17 cellular contexts compared by ENCODE assay signal in the genomic region with DNA sequence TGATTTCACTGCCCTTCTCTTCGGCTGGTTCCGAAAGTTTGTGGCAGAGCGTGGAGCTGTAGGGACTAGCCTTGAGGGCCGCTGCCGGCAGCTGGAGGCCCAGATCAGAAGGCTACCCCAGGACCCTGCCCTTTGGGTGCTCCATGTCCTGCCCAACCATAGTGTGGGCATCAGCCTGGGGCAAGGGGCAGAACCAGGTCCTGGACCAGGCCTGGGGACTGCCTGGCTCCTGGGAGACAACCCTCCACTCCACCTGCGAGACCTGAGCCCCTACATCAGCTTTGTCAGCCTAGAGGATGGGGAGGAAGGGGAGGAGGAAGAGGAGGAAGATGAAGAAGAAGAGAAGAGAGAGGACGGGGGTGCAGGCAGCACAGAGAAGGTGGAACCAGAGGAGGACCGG. TPM values are rescaled to one million over a fixed set of nuclear protein-coding genes. Genes with fewer than 3 reads are reported as not detected.
DNase-seq lines count a peak whose midpoint lies in the region; ATAC-seq and TF ChIP-seq lines count a peak whose summit lies in the region.
"Had no signal": no experiment of that assay in that cellular context is flagged by ENCODE, and none has a peak within 500 bp of the region (broad histone marks: within the 10 kb centered on the region; RNA-seq: fewer than 3 reads in every experiment).

No MANE protein-coding gene starts in this region.

- no peak overlapping the region for H3K4me3 ChIP-seq in tibial nerve
- H3K4me3 ChIP-seq: MG63 had no signal

- TF ChIP-seq EP300 in tibial nerve (IDR thresholded peaks at IDR 0.05): no peak

- peaks cover 42% of the 10 kb centered on the region for H3K4me1 Mint-ChIP-seq in CD14-positive monocyte
- H3K4me1 Mint-ChIP-seq in activated naive CD8-positive, alpha-beta T cell treated with anti-CD3 and anti-CD28 coated beads, Interleukin-2, amount 50 U/mL, for 24 hours: peaks cover 24% of the 10 kb centered on the region
- peaks cover 26% of the 10 kb centered on the region in 2 donors for H3K4me1 Mint-ChIP-seq in natural killer cell treated with Interleukin-12 subunit alpha and Interleukin-12 subunit beta and Interleukin-15 and Interleukin-18, amount 100 ng/mL, for 72 hours (ENCODE audit: low read depth in 2 of 2)

- no peak for ATAC-seq in activated naive CD8-positive, alpha-beta T cell treated with anti-CD3 and anti-CD28 coated beads, Interleukin-2, amount 50 U/mL, for 24 hours
- no peak for ATAC-seq in natural killer cell treated with Interleukin-12 subunit alpha and Interleukin-12 subunit beta and Interleukin-15 and Interleukin-18, amount 100 ng/mL, for 72 hours
- no peak for ATAC-seq in GM19324 (IDR thresholded peaks at IDR 0.05; ENCODE audit: low FRiP score, unreplicated experiment)

- WGBS in tibial nerve, 2 donors: 94% methylated on average over 8 of the region's 8 CpGs

- DNase-seq in CD14-positive monocyte (ENCODE audit: low spot score) (no peak), GM10266 (ENCODE audit: extremely low spot score) (peak; percentile 27), tibial nerve (ENCODE audit: low spot score in 2 of 2) (no peak), NCI-H1417 (lab: John Stamatoyannopoulos, UW) (no peak), SKM-1 (lab: John Stamatoyannopoulos, UW; ENCODE audit: unreplicated experiment) (no peak)
- no peak for DNase-seq in activated naive CD8-positive, alpha-beta T cell treated with anti-CD3 and anti-CD28 coated beads, Interleukin-2, amount 50 U/mL, for 24 hours
- DNase-seq in natural killer cell treated with Interleukin-12 subunit alpha and Interleukin-12 subunit beta and Interleukin-15 and Interleukin-18, amount 100 ng/mL, for 72 hours (ENCODE audit: low spot score): no peak
- DNase-seq: anterior cingulate cortex, cortex of kidney, DND-41, MG63, NCI-H2081 had no signal

- peaks cover 0 to 25% (median 7%) of the 10 kb centered on the region in 4 donors for H3K4me1 ChIP-seq in tibial nerve

- peaks cover 0 to 23% of the 10 kb centered on the region in 2 donors for H3K27me3 ChIP-seq in tibial nerve
- H3K27me3 ChIP-seq: MG63, upper lobe of left lung had no signal

- no peaks in the 10 kb centered on the region for H3K9me3 ChIP-seq in tibial nerve
- H3K9me3 ChIP-seq: MG63, upper lobe of left lung had no signal

- TF ChIP-seq POLR2A in tibial nerve (IDR thresholded peaks at IDR 0.05): no peak

- peaks cover 31 to 33% of the 10 kb centered on the region in 2 donors for H3K36me3 Mint-ChIP-seq in CD14-positive monocyte
- no peaks in the 10 kb centered on the region for H3K36me3 Mint-ChIP-seq in activated naive CD8-positive, alpha-beta T cell treated with anti-CD3 and anti-CD28 coated beads, Interleukin-2, amount 50 U/mL, for 24 hours (ENCODE audit: low read depth)
- H3K36me3 Mint-ChIP-seq in natural killer cell treated with Interleukin-12 subunit alpha and Interleukin-12 subunit beta and Interleukin-15 and Interleukin-18, amount 100 ng/mL, for 72 hours: peaks cover 6% of the 10 kb centered on the region

- H3K27ac Mint-ChIP-seq in CD14-positive monocyte: peak overlapping the region in 4 of 7 donors; percentile 54 to 86 (median 78)
- no peak overlapping the region for H3K27ac Mint-ChIP-seq in activated naive CD8-positive, alpha-beta T cell treated with anti-CD3 and anti-CD28 coated beads, Interleukin-2, amount 50 U/mL, for 24 hours
- peak overlapping the region in 1 of 2 donors; percentile 71 for H3K27ac Mint-ChIP-seq in natural killer cell treated with Interleukin-12 subunit alpha and Interleukin-12 subunit beta and Interleukin-15 and Interleukin-18, amount 100 ng/mL, for 72 hours

- no peak overlapping the region for H3K27ac ChIP-seq in tibial nerve

- peaks cover 0 to 18% (median 8%) of the 10 kb centered on the region in 7 donors for H3K9me3 Mint-ChIP-seq in CD14-positive monocyte
- no peaks in the 10 kb centered on the region for H3K9me3 Mint-ChIP-seq in activated naive CD8-positive, alpha-beta T cell treated with anti-CD3 and anti-CD28 coated beads, Interleukin-2, amount 50 U/mL, for 24 hours
- H3K9me3 Mint-ChIP-seq in natural killer cell treated with Interleukin-12 subunit alpha and Interleukin-12 subunit beta and Interleukin-15 and Interleukin-18, amount 100 ng/mL, for 72 hours: no peaks in the 10 kb centered on the region

- intact Hi-C loops in CD14-positive monocyte (cut with micrococcal nuclease): loop anchor here in 1 of 2 donors (5.0 kb wide), 1 partner anchor 37 kb away; no protein-coding TSS in a partner anchor

- peak overlapping the region; percentile 85 to 89 for H3K4me3 Mint-ChIP-seq in CD14-positive monocyte
- H3K4me3 Mint-ChIP-seq in activated naive CD8-positive, alpha-beta T cell treated with anti-CD3 and anti-CD28 coated beads, Interleukin-2, amount 50 U/mL, for 24 hours: peak overlapping the region; percentile 77
- H3K4me3 Mint-ChIP-seq in natural killer cell treated with Interleukin-12 subunit alpha and Interleukin-12 subunit beta and Interleukin-15 and Interleukin-18, amount 100 ng/mL, for 72 hours: peak overlapping the region; percentile 81

- no peaks in the 10 kb centered on the region for H3K36me3 ChIP-seq in tibial nerve
- H3K36me3 ChIP-seq: MG63, upper lobe of left lung had no signal

- TF ChIP-seq CTCF in CD14-positive monocyte (IDR thresholded peaks at IDR 0.05) (no peak), GM10266 (IDR thresholded peaks at IDR 0.05; ENCODE audit: control insufficient read depth, insufficient read depth, low read depth, missing control alignments) (no peak), tibial nerve (IDR thresholded peaks at IDR 0.05) (no peak)

- peaks cover 52 to 72% (median 56%) of the 10 kb centered on the region in 3 donors for H3K27me3 Mint-ChIP-seq in CD14-positive monocyte (ENCODE audit: low read depth in 3 of 3)
- peaks cover 23% of the 10 kb centered on the region for H3K27me3 Mint-ChIP-seq in activated naive CD8-positive, alpha-beta T cell treated with anti-CD3 and anti-CD28 coated beads, Interleukin-2, amount 50 U/mL, for 24 hours
- H3K27me3 Mint-ChIP-seq in natural killer cell treated with Interleukin-12 subunit alpha and Interleukin-12 subunit beta and Interleukin-15 and Interleukin-18, amount 100 ng/mL, for 72 hours: peaks cover 20 to 25% of the 10 kb centered on the region in 2 donors

RNA-seq across cellular contexts. Expression of gene CXCL16, which starts 0.9 kb away (rescaled TPM):
- 100 to 1,000 TPM in 1 of 2 donors, 10 to 100 TPM in 1; 68.1 to 103 TPM for polyA plus RNA-seq in CD14-positive monocyte
- 10 to 100 TPM; 22.6 to 46.3 TPM for total RNA-seq in natural killer cell treated with Interleukin-12 subunit alpha and Interleukin-12 subunit beta and Interleukin-15 and Interleukin-18, amount 100 ng/mL, for 72 hours
- 10 to 100 TPM in 3 of 4 donors, 1 to 10 TPM in 1; 5.7 to 27.3 (median 13.6) TPM for total RNA-seq in tibial nerve

RNA-seq across cellular contexts. Expression of gene ZMYND15, which starts 1.0 kb away (rescaled TPM):
- polyA plus RNA-seq in CD14-positive monocyte: 1 to 10 TPM in 1 of 2 donors, under 1 TPM in 1; 0.97 to 1.2 TPM
- 1 to 10 TPM; 1.0 to 2.3 TPM for total RNA-seq in natural killer cell treated with Interleukin-12 subunit alpha and Interleukin-12 subunit beta and Interleukin-15 and Interleukin-18, amount 100 ng/mL, for 72 hours
- under 1 TPM in 3 of 4 donors, not detected in 1; 0.42 to 0.66 (median 0.59) TPM for total RNA-seq in tibial nerve

RNA-seq across cellular contexts. Expression of gene MED11, which starts 9.4 kb away (rescaled TPM):
- polyA plus RNA-seq in CD14-positive monocyte: 10 to 100 TPM; 22.1 to 25.5 TPM
- 10 to 100 TPM; 27.2 to 34.6 TPM for total RNA-seq in natural killer cell treated with Interleukin-12 subunit alpha and Interleukin-12 subunit beta and Interleukin-15 and Interleukin-18, amount 100 ng/mL, for 72 hours
- total RNA-seq in tibial nerve: 10 to 100 TPM; 20.8 to 32.8 (median 28.4) TPM

RNA-seq across cellular contexts. Expression of gene ARRB2, which starts 30.2 kb away (rescaled TPM):
- polyA plus RNA-seq in CD14-positive monocyte: 100 to 1,000 TPM; 134 to 150 TPM
- 100 to 1,000 TPM; 834 to 935 TPM for total RNA-seq in natural killer cell treated with Interleukin-12 subunit alpha and Interleukin-12 subunit beta and Interleukin-15 and Interleukin-18, amount 100 ng/mL, for 72 hours
- 100 to 1,000 TPM in 1 of 4 donors, 10 to 100 TPM in 3; 50.2 to 103 (median 57.4) TPM for total RNA-seq in tibial nerve

RNA-seq across cellular contexts. Expression of gene TM4SF5, which starts 31.1 kb away (rescaled TPM):
- polyA plus RNA-seq in CD14-positive monocyte: not detected
- not detected for total RNA-seq in natural killer cell treated with Interleukin-12 subunit alpha and Interleukin-12 subunit beta and Interleukin-15 and Interleukin-18, amount 100 ng/mL, for 72 hours
- not detected for total RNA-seq in tibial nerve
- total RNA-seq: fibroblast of lung, pulmonary artery endothelial cell, upper lobe of left lung had no signal
- polyA plus RNA-seq: BJ, fibroblast of lung had no signal
